In the genomic region with DNA sequence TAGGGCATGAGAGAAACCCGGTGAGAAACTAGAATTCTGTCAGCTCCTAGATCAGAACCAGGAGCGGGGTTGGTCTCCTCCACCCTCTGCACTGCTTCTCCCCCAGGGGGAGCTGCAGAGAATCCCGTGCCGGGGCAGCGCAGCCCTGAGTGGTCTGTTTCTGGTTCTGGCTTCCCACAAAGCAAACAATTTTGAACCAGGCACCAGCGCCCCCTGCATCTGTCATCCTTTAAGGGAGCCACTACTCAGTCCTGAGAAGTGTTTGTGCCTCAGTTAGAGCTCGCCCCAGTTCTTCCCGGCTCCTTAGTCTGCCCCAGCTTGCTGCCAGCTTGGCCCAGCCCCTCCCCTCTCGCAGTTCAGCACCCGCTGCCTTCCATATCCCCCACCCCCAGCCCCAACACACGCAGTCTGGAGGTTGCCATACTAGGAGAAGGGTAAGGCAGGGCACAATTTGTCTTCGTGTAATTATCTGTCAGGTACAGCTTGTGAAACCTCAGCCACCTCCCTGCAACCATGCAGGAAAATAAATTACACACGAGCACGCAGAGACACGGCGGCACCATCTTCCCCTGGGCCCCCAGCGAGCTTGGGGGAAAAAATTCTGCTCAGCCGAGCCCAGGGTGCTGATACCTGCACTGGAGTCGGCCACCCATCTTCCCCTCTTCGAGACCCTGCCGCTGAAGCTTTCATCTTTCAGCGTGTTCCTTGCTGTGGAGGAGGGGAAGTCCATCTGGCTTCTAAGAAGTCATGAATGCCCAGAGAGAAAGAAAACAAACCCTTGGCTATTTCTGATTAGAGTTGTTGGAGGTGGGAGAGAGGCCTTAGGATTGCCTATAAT, we compare ENCODE assay signal across 8 cellular contexts.
A peak's percentile ranks its signal among the peaks of the same experiment; 100 is the strongest.
DNase-seq lines count a peak whose midpoint lies in the region; ATAC-seq, FAIRE-seq and TF ChIP-seq lines count a peak whose summit lies in the region.

No MANE protein-coding gene starts in this region.

- FAIRE-seq in D721Med (lab: Jason Lieb, UNC), result no peak

- H3K4me3 ChIP-seq in KMS-11 (IDR thresholded peaks at IDR 0.05; ENCODE audit: insufficient read depth, low read depth, low read length) (peak overlapping the region; percentile 43), stomach smooth muscle (ENCODE audit: low read length in 2 of 2) (peak overlapping the region; percentile 15 to 67)

- TF ChIP-seq CTCF in D721Med (IDR thresholded peaks at IDR 0.05; ENCODE audit: insufficient read depth, missing control alignments), result peak; percentile 47
- TF ChIP-seq CTCF in KMS-11 (conservative IDR thresholded peaks at IDR 0.05; ENCODE audit: low read depth, low read length), result peak; percentile 65
- TF ChIP-seq CTCF in activated B cell treated with CpG ODN at 0.5 μM for 24 hours (IDR thresholded peaks at IDR 0.05), result no peak
- TF ChIP-seq CTCF in mesothelial cell of epicardium (IDR thresholded peaks at IDR 0.05; ENCODE audit: unreplicated experiment), result no peak

- H3K79me2 ChIP-seq in KMS-11 (ENCODE audit: insufficient read depth, low read depth), result no peaks in the 10 kb centered on the region

- H3K27me3 Mint-ChIP-seq in activated B cell treated with CpG ODN at 0.5 μM for 24 hours, result peaks cover 20% of the 10 kb centered on the region
- H3K27me3 Mint-ChIP-seq in mesothelial cell of epicardium (ENCODE audit: low read depth), result peaks cover 3% of the 10 kb centered on the region

- H3K4me1 Mint-ChIP-seq in activated B cell treated with CpG ODN at 0.5 μM for 24 hours, result peaks cover 27% of the 10 kb centered on the region
- H3K4me1 Mint-ChIP-seq in mesothelial cell of epicardium, result peaks cover 62% of the 10 kb centered on the region

- H3K27ac ChIP-seq in KMS-11, result no peak overlapping the region
- no peak overlapping the region for H3K27ac ChIP-seq in stomach smooth muscle (ENCODE audit: low read length)

- H3K36me3 ChIP-seq in KMS-11 (ENCODE audit: insufficient read depth) (no peaks in the 10 kb centered on the region), stomach smooth muscle (ENCODE audit: control insufficient read depth in 2 of 2, insufficient read depth in 2 of 2, low read length in 2 of 2) (no peaks in the 10 kb centered on the region)

- H3K36me3 Mint-ChIP-seq in activated B cell treated with CpG ODN at 0.5 μM for 24 hours (ENCODE audit: low read depth) (no peaks in the 10 kb centered on the region), mesothelial cell of epicardium (no peaks in the 10 kb centered on the region)

- peak overlapping the region; percentile 3; the same call in 1 of the 2 replicates for H3K4me2 ChIP-seq in KMS-11

- CTCF ChIA-PET in activated B cell treated with CpG ODN at 0.5 μM for 24 hours (lab: Charles Lee), result interaction anchor here (0.6 to 14.1 kb wide), 22 partner anchors 9 to 880 kb away, joined by 3 to 276 read pairs (median 4); a partner anchor contains a TSS

- H3K9me3 ChIP-seq in stomach smooth muscle (ENCODE audit: control insufficient read depth in 2 of 2, low read length in 2 of 2), result no peaks in the 10 kb centered on the region

- H4K20me1 ChIP-seq in KMS-11 (ENCODE audit: insufficient read depth), result no peaks in the 10 kb centered on the region

- peak overlapping the region; percentile 18; the same call in 1 of the 2 replicates for H2AFZ ChIP-seq in KMS-11 (ENCODE audit: low read depth)

- H3K4me1 ChIP-seq in KMS-11 (ENCODE audit: low read depth, poor library complexity, severe bottlenecking), result peaks cover 18% of the 10 kb centered on the region
- peaks cover 18% of the 10 kb centered on the region for H3K4me1 ChIP-seq in stomach smooth muscle (ENCODE audit: control insufficient read depth, insufficient read depth, low read length)

- DNase-seq in D721Med (ENCODE audit: insufficient read length, low spot score), result no peak
- DNase-seq in activated B cell treated with CpG ODN at 0.5 μM for 24 hours, result peak; percentile 45
- peak; percentile 21 for DNase-seq in effector CD4-positive, alpha-beta T cell
- DNase-seq in mesothelial cell of epicardium (ENCODE audit: low spot score in 2 of 2, unreplicated experiment in 2 of 2), result peak in 1 of 2 experiments; percentile 73
- no peak for DNase-seq in kidney glomerular epithelial cell (lab: John Stamatoyannopoulos, UW)

- peaks cover 14% of the 10 kb centered on the region; the same call in 1 of the 2 replicates for H3K27me3 ChIP-seq in KMS-11 (ENCODE audit: insufficient read depth, low read depth)
- H3K27me3 ChIP-seq in stomach smooth muscle (ENCODE audit: control insufficient read depth in 1 of 2, insufficient read depth in 2 of 2, low read length in 2 of 2), result peaks cover 5 to 8% of the 10 kb centered on the region in 2 donors

- intact Hi-C loops in activated B cell treated with CpG ODN at 0.5 μM for 24 hours (cut with micrococcal nuclease), result loop anchor here (5.0 to 10.0 kb wide), 3 partner anchors 377 to 954 kb away; a partner anchor contains a TSS

- ATAC-seq in activated B cell treated with CpG ODN at 0.5 μM for 24 hours (ENCODE audit: low read depth) (peak; percentile 60), HG03095 (IDR thresholded peaks at IDR 0.05; ENCODE audit: unreplicated experiment) (no peak)

- POLR2A ChIA-PET in activated B cell treated with CpG ODN at 0.5 μM for 24 hours (lab: Charles Lee), result interaction anchor here (0.9 to 1.4 kb wide), 2 partner anchors 168 to 860 kb away, joined by 3 to 5 read pairs; no protein-coding TSS in a partner anchor

- H3K4me3 Mint-ChIP-seq in activated B cell treated with CpG ODN at 0.5 μM for 24 hours (peak overlapping the region; percentile 64), mesothelial cell of epicardium (peak overlapping the region; percentile 57)

- H3K9me3 Mint-ChIP-seq in activated B cell treated with CpG ODN at 0.5 μM for 24 hours (no peaks in the 10 kb centered on the region), mesothelial cell of epicardium (no peaks in the 10 kb centered on the region)

- H3K9ac ChIP-seq in KMS-11 (no peak overlapping the region), stomach smooth muscle (ENCODE audit: low read length in 2 of 2) (no peak overlapping the region)

- H3K27ac Mint-ChIP-seq in activated B cell treated with CpG ODN at 0.5 μM for 24 hours (no peak overlapping the region), mesothelial cell of epicardium (peak overlapping the region; percentile 86)

Comparison
In these comparisons a context has a peak if more than half of its experiments do, and no peak if none do; other contexts are left out.
1. DNase-seq: peak in activated B cell treated with CpG ODN at 0.5 μM for 24 hours (single experiment) and effector CD4-positive, alpha-beta T cell (single experiment); none in D721Med (single experiment) and kidney glomerular epithelial cell (single experiment).
2. CTCF ChIP-seq: peak in D721Med (single experiment) and KMS-11 (single experiment); none in activated B cell treated with CpG ODN at 0.5 μM for 24 hours (single experiment) and mesothelial cell of epicardium (single experiment).